In the genomic region with DNA sequence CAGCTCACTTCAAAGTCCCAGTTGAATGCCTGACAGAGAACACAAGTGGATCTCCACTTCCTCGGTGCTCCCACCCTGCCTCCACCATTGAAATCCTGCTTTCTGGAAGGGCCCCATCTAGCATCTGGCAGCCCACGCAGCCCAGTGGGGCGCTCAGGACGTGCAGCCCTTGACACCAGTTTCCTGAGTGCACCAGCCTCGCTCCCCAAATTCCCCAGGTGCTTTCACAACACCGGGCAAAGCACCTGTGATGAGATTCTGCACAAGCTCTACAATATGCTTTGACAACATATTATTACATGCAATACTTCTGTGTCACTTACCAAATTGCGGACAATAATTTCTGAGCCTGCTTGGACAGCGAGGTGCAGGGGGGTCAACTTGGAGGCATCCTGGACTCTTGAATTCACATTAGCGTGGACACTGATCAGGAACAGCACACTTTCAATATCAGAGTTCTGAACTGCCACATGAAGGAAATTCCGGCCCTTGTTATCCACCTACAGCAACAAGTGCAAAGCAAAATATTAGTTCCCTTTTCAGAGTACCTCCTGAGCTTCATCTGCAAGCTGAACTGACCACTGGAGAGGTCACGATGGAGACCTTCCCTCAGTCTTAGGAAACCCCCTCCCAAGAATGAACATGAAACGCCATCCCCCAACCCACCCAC, we compare ENCODE assay signal across 15 cellular contexts. TPM values are rescaled to one million over a fixed set of nuclear protein-coding genes. Genes with fewer than 3 reads are reported as not detected.
DNase-seq lines count a peak whose midpoint lies in the region; ATAC-seq and TF ChIP-seq lines count a peak whose summit lies in the region.
"Had no signal": no experiment of that assay in that cellular context is flagged by ENCODE, and none has a peak within 500 bp of the region (broad histone marks: within the 10 kb centered on the region; RNA-seq: fewer than 3 reads in every experiment).

No MANE protein-coding gene starts in this region.

- H3K27me3 ChIP-seq in hepatocyte = no peaks in the 10 kb centered on the region
- H3K27me3 ChIP-seq: right lobe of liver had no signal

- H2AFZ ChIP-seq in hepatocyte = no peak overlapping the region
- H2AFZ ChIP-seq: PC-9 had no signal

- peak; percentile 31 for DNase-seq in activated CD4-positive, alpha-beta T cell treated with anti-CD3 and anti-CD28 coated beads for 48 hours
- no peak for DNase-seq in activated CD4-positive, alpha-beta T cell treated with anti-CD3 and anti-CD28 coated beads for 1 hour
- DNase-seq in SK-N-MC (ENCODE audit: low read depth, low spot score) = no peak
- DNase-seq in hepatocyte (ENCODE audit: low spot score) = no peak
- peak; percentile 12 for DNase-seq in stimulated activated CD4-positive, alpha-beta T cell treated with anti-CD3 and anti-CD28 coated beads, Interleukin-4, amount 100 ng/mL, for 24 hours
- no peak for DNase-seq in WTC11 (ENCODE audit: low spot score)
- DNase-seq in NCI-H187 (lab: John Stamatoyannopoulos, UW) = no peak
- DNase-seq: anterior cingulate cortex; effector CD4-positive, alpha-beta T cell; NCI-H446 treated with DMSO at 0.1 percent for 48 hours; PC-9; right lobe of liver; SW 1271 had no signal

- peaks cover 72% of the 10 kb centered on the region for H3K36me3 Mint-ChIP-seq in WTC11

- H3K4me3 ChIP-seq in SK-N-MC = no peak overlapping the region
- H3K4me3 ChIP-seq in hepatocyte = no peak overlapping the region
- H3K4me3 ChIP-seq: PC-9, right lobe of liver, thoracic aorta had no signal

- TF ChIP-seq CTCF in hepatocyte (IDR thresholded peaks at IDR 0.05; ENCODE audit: poor library complexity) = no peak
- no peak for TF ChIP-seq CTCF in WTC11 (IDR thresholded peaks at IDR 0.05)

- POLR2A ChIA-PET in WTC11 (lab: Charles Lee) = no interaction called here

- no peaks in the 10 kb centered on the region for H3K4me1 Mint-ChIP-seq in WTC11

- H3K9me3 ChIP-seq in SK-N-MC (ENCODE audit: low read depth, low read length) (no peaks in the 10 kb centered on the region), hepatocyte (ENCODE audit: low read depth) (no peaks in the 10 kb centered on the region)
- H3K9me3 ChIP-seq: right lobe of liver, thoracic aorta had no signal

- H3K36me3 ChIP-seq in SK-N-MC (ENCODE audit: insufficient read depth, low read length) (peaks cover 87% of the 10 kb centered on the region), hepatocyte (replicated peaks; ENCODE audit: insufficient read depth, low read depth) (no peaks in the 10 kb centered on the region)

- peaks cover 6% of the 10 kb centered on the region for H3K4me1 ChIP-seq in hepatocyte (ENCODE audit: insufficient read depth)
- H3K4me1 ChIP-seq: right lobe of liver had no signal

- no peaks in the 10 kb centered on the region for H3K79me2 ChIP-seq in hepatocyte

- no peaks in the 10 kb centered on the region for H4K20me1 ChIP-seq in hepatocyte (ENCODE audit: insufficient read depth, poor library complexity, severe bottlenecking)

- H3K27me3 Mint-ChIP-seq in WTC11 (ENCODE audit: low read depth) = no peaks in the 10 kb centered on the region

- no peak overlapping the region for H3K27ac Mint-ChIP-seq in WTC11

- H3K9ac ChIP-seq in SK-N-MC (ENCODE audit: insufficient read length) = no peak overlapping the region

- 82% methylated on average over 12 of the region's 12 CpGs for WGBS in hepatocyte (ENCODE audit: low lambda C conversion rate, missing lambda C conversion rate)

- H3K9me2 ChIP-seq in hepatocyte (replicated peaks; ENCODE audit: insufficient read depth) = no peaks in the 10 kb centered on the region

- no peak for ATAC-seq in WTC11
- ATAC-seq in GM19467 (IDR thresholded peaks at IDR 0.05; ENCODE audit: unreplicated experiment) = no peak

- CTCF ChIA-PET in WTC11 (lab: Charles Lee) = no interaction called here

- peak overlapping the region; percentile 37; the same call in 1 of the 2 replicates for H3K27ac ChIP-seq in SK-N-MC
- peak overlapping the region; percentile 90 for H3K27ac ChIP-seq in hepatocyte
- H3K27ac ChIP-seq: PC-9, right lobe of liver, thoracic aorta had no signal

- no peak overlapping the region for H3K4me2 ChIP-seq in hepatocyte
- H3K4me2 ChIP-seq: PC-9 had no signal

- H3K9me3 Mint-ChIP-seq in WTC11 = no peaks in the 10 kb centered on the region

- H3K4me3 Mint-ChIP-seq in WTC11 = no peak overlapping the region

TF ChIP-seq in WTC11, 78 proteins besides CTCF, POLR2A, EP300 and RAD21:
- no peak for TF ChIP-seq ESRRA (CRISPR knock-in tag; IDR thresholded peaks at IDR 0.05; ENCODE audit: borderline replicate concordance)
- TF ChIP-seq ZNF232 (CRISPR knock-in tag; IDR thresholded peaks at IDR 0.05) = no peak
- no peak for TF ChIP-seq CBFB (CRISPR knock-in tag; IDR thresholded peaks at IDR 0.05; ENCODE audit: low read depth)
- no peak for TF ChIP-seq ZNF512 (CRISPR knock-in tag; IDR thresholded peaks at IDR 0.05; ENCODE audit: borderline replicate concordance)
- TF ChIP-seq SMAD4 (CRISPR knock-in tag; IDR thresholded peaks at IDR 0.05) = no peak
- TF ChIP-seq STAT6 (CRISPR knock-in tag; conservative IDR thresholded peaks at IDR 0.05; ENCODE audit: low read depth) = no peak
- no peak for TF ChIP-seq RELA (CRISPR knock-in tag; IDR thresholded peaks at IDR 0.05; ENCODE audit: borderline replicate concordance)

RNA-seq across cellular contexts. Expression of gene CYB5D2, which starts 33.9 kb away (rescaled TPM):
- total RNA-seq in hepatocyte (23.1 and 25.6 TPM in 2 replicates), WTC11 (2021) (7.8 to 9.0 TPM (median 8.8 TPM) in 3 replicates)
- polyA plus RNA-seq in hepatocyte = 24.0 and 28.4 TPM in 2 replicates

RNA-seq across cellular contexts. Expression of gene ZZEF1, which starts 34.1 kb away (rescaled TPM):
- total RNA-seq in hepatocyte (32.7 and 33.9 TPM in 2 replicates), WTC11 (2021) (16.3 to 24.1 TPM (median 17.5 TPM) in 3 replicates)
- polyA plus RNA-seq in hepatocyte = 5.7 and 10.9 TPM in 2 replicates

Comparison
In these comparisons a context has a peak if more than half of its experiments do, and no peak if none do; other contexts are left out.
1. DNase-seq: peak in activated CD4-positive, alpha-beta T cell treated with anti-CD3 and anti-CD28 coated beads for 48 hours (single experiment) and stimulated activated CD4-positive, alpha-beta T cell treated with anti-CD3 and anti-CD28 coated beads, Interleukin-4, amount 100 ng/mL, for 24 hours (single experiment); none in activated CD4-positive, alpha-beta T cell treated with anti-CD3 and anti-CD28 coated beads for 1 hour (single experiment), SK-N-MC (single experiment), hepatocyte (single experiment), WTC11 (single experiment) and NCI-H187 (0 of 2).